Comparison of ENCODE assay signal across 22 cellular contexts in the genomic region with DNA sequence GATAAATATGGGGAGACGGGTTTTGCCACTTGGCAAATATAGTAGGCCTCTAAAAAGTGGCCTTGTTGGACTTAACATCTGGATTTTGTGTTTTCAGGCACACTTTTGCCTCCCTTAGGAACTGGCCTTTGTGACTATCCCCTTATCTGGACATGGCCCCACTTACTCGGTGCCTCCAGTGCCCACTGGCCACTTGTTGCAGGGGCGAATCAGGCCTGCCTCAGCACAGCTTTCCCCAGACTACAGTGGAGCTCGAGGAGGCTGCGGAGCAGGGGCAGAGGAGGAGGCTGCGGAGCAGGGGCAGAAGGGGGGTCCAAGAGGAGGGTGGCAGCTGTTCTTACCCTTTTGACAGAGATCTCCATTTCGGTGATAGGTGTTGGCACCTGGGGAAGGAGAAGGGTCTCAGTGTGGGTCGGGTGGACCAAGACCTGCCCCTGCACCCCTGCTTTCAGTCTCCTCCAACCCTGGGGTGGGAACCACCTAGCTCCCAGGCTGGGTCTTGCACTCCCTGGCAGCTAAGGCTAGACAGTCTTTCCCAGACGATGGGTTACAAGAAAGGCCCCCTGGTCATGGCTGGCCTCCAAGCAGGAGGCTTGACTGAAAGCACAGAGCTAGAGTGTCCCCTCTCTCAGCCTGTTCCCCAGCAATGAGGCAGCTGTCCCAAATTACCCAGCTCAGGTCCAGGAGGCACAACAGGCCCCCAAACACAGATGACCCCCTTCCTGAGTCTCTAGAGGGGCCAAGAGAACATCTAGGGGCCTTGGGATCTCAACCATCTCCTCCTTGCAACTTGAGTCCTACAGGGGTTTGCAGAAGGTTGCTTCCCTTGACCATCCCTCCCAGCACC. TPM values are rescaled to one million over a fixed set of nuclear protein-coding genes. Genes with fewer than 3 reads are reported as not detected.
DNase-seq lines count a peak whose midpoint lies in the region; TF ChIP-seq lines count a peak whose summit lies in the region.
"Had no signal": no experiment of that assay in that cellular context is flagged by ENCODE, and none has a peak within 500 bp of the region (broad histone marks: within the 10 kb centered on the region; RNA-seq: fewer than 3 reads in every experiment).

No MANE protein-coding gene starts in this region.

- no peak for TF ChIP-seq POLR2A in sigmoid colon (IDR thresholded peaks at IDR 0.05)
- no peak for TF ChIP-seq POLR2A in tibial nerve (IDR thresholded peaks at IDR 0.05)

- H3K9me3 ChIP-seq in BLaER1 treated with 17β-estradiol and CSF1 and Interleukin-3, amounts not matched to agents 10 nM and 100 nM (replicated peaks in 1 of 11): no peaks in the 10 kb centered on the region
- no peaks in the 10 kb centered on the region for H3K9me3 ChIP-seq in sigmoid colon
- H3K9me3 ChIP-seq in tibial nerve: no peaks in the 10 kb centered on the region
- H3K9me3 ChIP-seq: SJCRH30 had no signal

- peaks cover 9% of the 10 kb centered on the region for H3K27me3 Mint-ChIP-seq in osteocyte (ENCODE audit: unreplicated experiment)
- H3K27me3 Mint-ChIP-seq: CD4-positive, CD25-positive, alpha-beta regulatory T cell had no signal

- intact Hi-C loops in sigmoid colon (cut with DNase I): no loop called here

- TF ChIP-seq CTCF in sigmoid colon (IDR thresholded peaks at IDR 0.05) (no peak), tibial nerve (IDR thresholded peaks at IDR 0.05) (no peak), osteocyte (IDR thresholded peaks at IDR 0.05) (no peak)

- H3K27me3 ChIP-seq in BLaER1 treated with 17β-estradiol and CSF1 and Interleukin-3, amounts not matched to agents 10 nM and 100 nM: peaks cover 6 to 65% (median 48%) of the 10 kb centered on the region in 11 experiments; a peak in 19 of 22 replicates
- H3K27me3 ChIP-seq in H7 (ENCODE audit: control insufficient read depth, insufficient read depth, low read length): no peaks in the 10 kb centered on the region
- H3K27me3 ChIP-seq in sigmoid colon: no peaks in the 10 kb centered on the region
- H3K27me3 ChIP-seq in tibial nerve: no peaks in the 10 kb centered on the region
- H3K27me3 ChIP-seq: SJCRH30 had no signal

- DNase-seq in H7 (peak; percentile 31), islet precursor cell (peak; percentile 45), sigmoid colon (peak; percentile 24), tibial nerve (ENCODE audit: low spot score in 2 of 2) (no peak), T1000 (lab: John Stamatoyannopoulos, UW) (no peak), osteocyte (ENCODE audit: extremely low spot score, unreplicated experiment) (no peak)
- DNase-seq: AML-193; CD4-positive, CD25-positive, alpha-beta regulatory T cell; COR-L47; DMS 273 treated with DMSO at 0.1 percent for 48 hours; DND-41; NCI-H1436; NCI-H1930; NCI-H345; NCI-H524 treated with DMSO at 0.1 percent for 48 hours; PC-9; SJCRH30 had no signal

- H3K4me1 Mint-ChIP-seq in osteocyte (ENCODE audit: unreplicated experiment): peaks cover 4% of the 10 kb centered on the region

- H3K36me3 ChIP-seq in BLaER1 treated with 17β-estradiol and CSF1 and Interleukin-3, amounts not matched to agents 10 nM and 100 nM: peaks cover 0 to 50% (median 0%) of the 10 kb centered on the region in 11 experiments; a peak in 6 of 22 replicates
- no peaks in the 10 kb centered on the region for H3K36me3 ChIP-seq in H7 (replicated peaks; ENCODE audit: control insufficient read depth, insufficient read depth, low read length)
- no peaks in the 10 kb centered on the region for H3K36me3 ChIP-seq in sigmoid colon
- peaks cover 0 to 35% (median 0%) of the 10 kb centered on the region in 3 donors for H3K36me3 ChIP-seq in tibial nerve
- H3K36me3 ChIP-seq: SJCRH30 had no signal

- TF ChIP-seq EP300 in sigmoid colon (IDR thresholded peaks at IDR 0.05): no peak
- TF ChIP-seq EP300 in tibial nerve (IDR thresholded peaks at IDR 0.05): no peak

- H3K4me2 ChIP-seq in BLaER1 treated with 17β-estradiol and CSF1 and Interleukin-3, amounts not matched to agents 10 nM and 100 nM: peak overlapping the region in 8 of 11 experiments; percentile 1 to 99 (median 94); a peak in 10 of 22 replicates
- H3K4me2 ChIP-seq: KMS-11, PC-9 had no signal

- H3K27ac ChIP-seq in BLaER1 treated with 17β-estradiol and CSF1 and Interleukin-3, amounts not matched to agents 10 nM and 100 nM: no peak overlapping the region
- H3K27ac ChIP-seq in sigmoid colon: no peak overlapping the region
- no peak overlapping the region for H3K27ac ChIP-seq in tibial nerve
- H3K27ac ChIP-seq: HL-60, KMS-11, PC-9, SJCRH30 had no signal

- H3K4me3 ChIP-seq in BLaER1 treated with 17β-estradiol and CSF1 and Interleukin-3, amounts not matched to agents 10 nM and 100 nM: no peak overlapping the region
- H3K4me3 ChIP-seq in H7 (ENCODE audit: insufficient read depth, low read depth, low read length) (no peak overlapping the region), sigmoid colon (no peak overlapping the region), tibial nerve (no peak overlapping the region)
- H3K4me3 ChIP-seq: PC-9, SJCRH30 had no signal

- H4K20me1 ChIP-seq in BLaER1 treated with 17β-estradiol and CSF1 and Interleukin-3, amounts not matched to agents 10 nM and 100 nM: peaks cover 0 to 29% (median 15%) of the 10 kb centered on the region in 11 experiments; a peak in 13 of 22 replicates

- 92 to 93% methylated on average over 9 of the region's 9 CpGs for WGBS in sigmoid colon, 2 donors
- WGBS in tibial nerve, 2 donors: 84 to 91% methylated on average over 9 of the region's 9 CpGs

- peak overlapping the region in 1 of 11 experiments; percentile 18; a peak in 2 of 22 replicates for H3K9ac ChIP-seq in BLaER1 treated with 17β-estradiol and CSF1 and Interleukin-3, amounts not matched to agents 10 nM and 100 nM
- H3K9ac ChIP-seq: KMS-11 had no signal

- H3K36me3 Mint-ChIP-seq in osteocyte (ENCODE audit: unreplicated experiment): no peaks in the 10 kb centered on the region
- H3K36me3 Mint-ChIP-seq: CD4-positive, CD25-positive, alpha-beta regulatory T cell had no signal

- no peak overlapping the region for H3K4me3 Mint-ChIP-seq in osteocyte (ENCODE audit: unreplicated experiment)
- H3K4me3 Mint-ChIP-seq: CD4-positive, CD25-positive, alpha-beta regulatory T cell had no signal

- no peaks in the 10 kb centered on the region for H3K9me3 Mint-ChIP-seq in osteocyte (ENCODE audit: unreplicated experiment)
- H3K9me3 Mint-ChIP-seq: CD4-positive, CD25-positive, alpha-beta regulatory T cell had no signal

- no peak overlapping the region for H3K27ac Mint-ChIP-seq in osteocyte (ENCODE audit: unreplicated experiment)

- H3K4me1 ChIP-seq in BLaER1 treated with 17β-estradiol and CSF1 and Interleukin-3, amounts not matched to agents 10 nM and 100 nM: peaks cover 55 to 89% (median 75%) of the 10 kb centered on the region in 10 experiments
- H3K4me1 ChIP-seq in sigmoid colon: no peaks in the 10 kb centered on the region
- peaks cover 0 to 51% (median 12%) of the 10 kb centered on the region in 4 donors for H3K4me1 ChIP-seq in tibial nerve

RNA-seq across cellular contexts. Expression of a gene that starts 6.1 kb away (rescaled TPM):
- total RNA-seq in H7 (2014; rRNA removed; shearing (Covaris generic)): 1.1 and 2.2 TPM in 2 replicates
- total RNA-seq in sigmoid colon (1 to 10 TPM; 2.6 to 5.4 (median 4.3) TPM), tibial nerve (10 to 100 TPM; 11.5 to 67.5 (median 32.7) TPM), osteocyte (not detected in 2 replicates)
- polyA plus RNA-seq in sigmoid colon: 1 to 10 TPM in 1 of 3 donors, under 1 TPM in 2; 0.23 to 7.4 (median 0.60) TPM

RNA-seq across cellular contexts. Expression of a gene that starts 15.0 kb away (rescaled TPM):
- 4.2 and 7.2 TPM in 2 replicates for total RNA-seq in H7 (2014; rRNA removed; shearing (Covaris generic))
- total RNA-seq in sigmoid colon: 1 to 10 TPM in 1 of 4 donors, under 1 TPM in 1, not detected in 2; 0.99 to 2.9 TPM
- polyA plus RNA-seq in sigmoid colon: 10 to 100 TPM in 2 of 3 donors, 1 to 10 TPM in 1; 2.6 to 34.2 (median 23.6) TPM
- 100 to 1,000 TPM; 235 to 624 (median 535) TPM for total RNA-seq in tibial nerve
- 0.60 TPM in 1 of 2 replicates, not detected in the other for total RNA-seq in osteocyte
- total RNA-seq: HT1080, M059J had no signal

RNA-seq across cellular contexts. Expression of a gene that starts 16.6 kb away (rescaled TPM):
- 51.1 and 70.7 TPM in 2 replicates for total RNA-seq in H7 (2014; rRNA removed; shearing (Covaris generic))
- total RNA-seq in sigmoid colon (100 to 1,000 TPM in 1 of 4 donors, 10 to 100 TPM in 3; 53.5 to 113 (median 68.4) TPM), tibial nerve (100 to 1,000 TPM; 192 to 305 (median 232) TPM), osteocyte (130 and 138 TPM in 2 replicates)
- 10 to 100 TPM; 14.3 to 47.4 (median 18.0) TPM for polyA plus RNA-seq in sigmoid colon

RNA-seq across cellular contexts. Expression of a gene that starts 28.3 kb away (rescaled TPM):
- 16.5 and 25.2 TPM in 2 replicates for total RNA-seq in H7 (2014; rRNA removed; shearing (Covaris generic))
- 10 to 100 TPM in 3 of 4 donors, 1 to 10 TPM in 1; 8.9 to 14.1 (median 11.9) TPM for total RNA-seq in sigmoid colon
- polyA plus RNA-seq in sigmoid colon: 10 to 100 TPM in 1 of 3 donors, 1 to 10 TPM in 2; 5.3 to 10.5 (median 9.0) TPM
- total RNA-seq in tibial nerve: 10 to 100 TPM in 2 of 4 donors, 1 to 10 TPM in 2; 7.2 to 23.5 (median 12.1) TPM
- 6.5 and 7.8 TPM in 2 replicates for total RNA-seq in osteocyte

RNA-seq across cellular contexts. Expression of a gene that starts 29.0 kb away (rescaled TPM):
- 128 and 145 TPM in 2 replicates for total RNA-seq in H7 (2014; rRNA removed; shearing (Covaris generic))
- total RNA-seq in sigmoid colon (10 to 100 TPM; 46.0 to 59.5 (median 52.0) TPM), tibial nerve (10 to 100 TPM; 39.1 to 77.7 (median 64.5) TPM), osteocyte (108 and 112 TPM in 2 replicates)
- polyA plus RNA-seq in sigmoid colon: 10 to 100 TPM; 47.2 to 83.0 (median 50.5) TPM

Comparison
In these comparisons a context has a peak if more than half of its experiments do, and no peak if none do; other contexts are left out.
1. DNase-seq: peak in H7 (single experiment), islet precursor cell (single experiment) and sigmoid colon (single experiment); none in tibial nerve (0 of 2), T1000 (single experiment) and osteocyte (single experiment).
2. RNA of a gene that starts 15.0 kb away (total RNA-seq): 235 to 624 TPM in tibial nerve; 4.2 to 7.2 TPM in H7, 0.99 to 2.9 TPM in sigmoid colon and 0.60 TPM in osteocyte; every median in the first group is over 10 times any median in the second.